Comparison of ENCODE assay signal across 1 cellular context in genomic region chr20:63206878-63207277, GRCh38.
TF ChIP-seq lines count a peak whose summit lies in the region.

No MANE protein-coding gene starts in this region.

TF ChIP-seq in K562, 482 proteins besides CTCF, POLR2A, EP300 and RAD21:
- no peak for TF ChIP-seq CREB1 (IDR thresholded peaks at IDR 0.05)
- no peak for TF ChIP-seq CREB1 (CRISPR knock-in tag; IDR thresholded peaks at IDR 0.05)
- no peak for TF ChIP-seq POLR3G (IDR thresholded peaks at IDR 0.05; ENCODE audit: extremely low read depth, insufficient read length, insufficient replicate concordance)
- TF ChIP-seq VEZF1 (CRISPR knock-in tag; IDR thresholded peaks at IDR 0.05) = no peak
- 0 out of 2 replicates have a peak, but pooled peaks have one; percentile 29 for TF ChIP-seq RBFOX2 (IDR thresholded peaks at IDR 0.05; ENCODE audit: low read depth, low read length)
- no peak for TF ChIP-seq FIP1L1 (IDR thresholded peaks at IDR 0.05; ENCODE audit: low read depth, low read length, poor library complexity, severe bottlenecking)
- TF ChIP-seq SMAD2 (IDR thresholded peaks at IDR 0.05; ENCODE audit: low read depth, low read length) = no peak
- TF ChIP-seq BMI1 (IDR thresholded peaks at IDR 0.05; ENCODE audit: low read length) = no peak
- TF ChIP-seq NR1H2 (CRISPR knock-in tag; IDR thresholded peaks at IDR 0.05) = no peak
